ENCODE assay signal across 15 cellular contexts in the genomic region with DNA sequence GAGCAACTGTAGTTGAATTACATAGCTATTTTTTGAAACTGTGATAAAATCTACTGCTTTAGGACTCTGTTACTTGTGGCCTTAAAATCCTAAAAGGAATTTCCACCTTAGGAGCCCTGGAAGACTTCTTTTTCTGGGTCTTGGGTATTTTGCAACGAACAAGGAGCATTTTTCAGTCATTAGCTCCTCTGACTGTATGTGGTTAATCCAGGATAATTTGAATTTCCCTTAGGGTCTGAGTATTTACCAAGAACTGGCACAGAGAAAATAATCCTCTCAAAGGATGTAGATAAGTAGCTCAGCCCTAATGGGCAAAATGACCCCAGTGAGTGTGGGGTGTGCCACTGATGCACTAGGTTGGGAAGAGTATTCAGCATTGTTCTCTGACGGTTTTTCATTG.
"Had no signal": no experiment of that assay in that cellular context is flagged by ENCODE, and none has a peak within 500 bp of the region (broad histone marks: within the 10 kb centered on the region; RNA-seq: fewer than 3 reads in every experiment).

No MANE protein-coding gene starts in this region.

- H3K4me3 Mint-ChIP-seq: central memory CD8-positive, alpha-beta T cell; mesothelial cell of epicardium had no signal

- ATAC-seq: body of pancreas, sciatic nerve had no signal

- H2AFZ ChIP-seq: hepatocyte had no signal

- H3K27ac ChIP-seq: body of pancreas, hepatocyte had no signal

- H3K27ac Mint-ChIP-seq: mesothelial cell of epicardium, progenitor cell of endocrine pancreas had no signal

- H3K27me3 Mint-ChIP-seq: central memory CD8-positive, alpha-beta T cell had no signal

- H3K4me2 ChIP-seq: hepatocyte had no signal

- H3K4me1 ChIP-seq: body of pancreas had no signal

- H3K27me3 ChIP-seq: body of pancreas, hepatocyte had no signal

- DNase-seq: activated CD4-positive, alpha-beta T cell treated with anti-CD3 and anti-CD28 coated beads for 1 hour; activated CD4-positive, alpha-beta T cell treated with anti-CD3 and anti-CD28 coated beads, Interleukin-2, amount 50 U/mL, for 48 hours; activated naive CD4-positive, alpha-beta T cell; body of pancreas; effector memory CD4-positive, alpha-beta T cell; erythroblast; kidney glomerular epithelial cell; nucleus accumbens; stimulated activated CD4-positive, alpha-beta T cell treated with anti-CD3 and anti-CD28 coated beads, Interleukin-2, amount 100 ng/mL, for 24 hours; stimulated activated naive CD4-positive, alpha-beta T cell treated with Interleukin-2 at 50 U/mL for 16 hours had no signal

- H3K4me3 ChIP-seq: body of pancreas, hepatocyte had no signal

- H3K36me3 Mint-ChIP-seq: mesothelial cell of epicardium had no signal

- H3K9me3 Mint-ChIP-seq: central memory CD8-positive, alpha-beta T cell; mesothelial cell of epicardium had no signal

- H3K9me3 ChIP-seq: body of pancreas had no signal

- H3K79me2 ChIP-seq: hepatocyte had no signal
